Comparison of ENCODE assay signal across 13 cellular contexts in genomic region chr12:4281173-4281654, GRCh38. TPM values are rescaled to one million over a fixed set of nuclear protein-coding genes. Genes with fewer than 3 reads are reported as not detected.
A peak's percentile ranks its signal among the peaks of the same experiment; 100 is the strongest.
DNase-seq lines count a peak whose midpoint lies in the region; ATAC-seq, FAIRE-seq and TF ChIP-seq lines count a peak whose summit lies in the region.
"Had no signal": no experiment of that assay in that cellular context is flagged by ENCODE, and none has a peak within 500 bp of the region (broad histone marks: within the 10 kb centered on the region; RNA-seq: fewer than 3 reads in every experiment).

No MANE protein-coding gene starts in this region.

- H3K4me3 ChIP-seq in HepG2 (replicated peaks in 1 of 3; ENCODE audit: insufficient read depth in 1 of 3, low read depth in 2 of 3, low read length in 3 of 3) = no peak overlapping the region
- H3K4me3 ChIP-seq in right lobe of liver = no peak overlapping the region
- no peak overlapping the region for H3K4me3 ChIP-seq in pancreas

- intact Hi-C loops in HepG2 (cut with micrococcal nuclease; ENCODE audit: unreplicated experiment) (no loop called here), right lobe of liver (cut with DNase I) (loop anchor here in 1 of 2 donors (5.0 kb wide), 1 partner anchor 399 kb away; no protein-coding TSS in a partner anchor), pancreas (cut with DNase I) (loop anchor here in 1 of 3 donors (10.0 kb wide), 1 partner anchor 236 kb away; no protein-coding TSS in a partner anchor)

- no TSS peak for BruUV-seq in HepG2 (replicated peaks; lab: Mats Ljungman, UMichigan)

- CTCF ChIA-PET in HepG2 (lab: Yijun Ruan, JAX; ENCODE audit: low intra/inter-chr PET ratio, low total read pairs) = no interaction called here

- TF ChIP-seq POLR2A in HepG2 (IDR thresholded peaks at IDR 0.05; ENCODE audit: insufficient read depth in 1 of 2, low read depth in 2 of 2, low read length in 2 of 2) (no peak), right lobe of liver (IDR thresholded peaks at IDR 0.05) (no peak)

- DNase-seq in HepG2 (ENCODE audit: low spot score) (no peak), right lobe of liver (no peak), mesothelial cell of epicardium (ENCODE audit: low spot score in 2 of 2, unreplicated experiment in 2 of 2) (no peak), GOT3 (lab: John Stamatoyannopoulos, UW) (no peak), caudate nucleus (lab: John Stamatoyannopoulos, UW) (no peak), pancreas (no peak), NCI-H2081 (lab: John Stamatoyannopoulos, UW) (no peak)
- DNase-seq: activated B cell treated with CpG ODN at 0.5 μM for 24 hours, immature natural killer cell, NCI-H1436 treated with DMSO at 0.1 percent for 48 hours, NCI-H82 had no signal

- TF ChIP-seq EP300 in HepG2 (IDR thresholded peaks at IDR 0.05; ENCODE audit: low read depth in 2 of 2, low read length in 2 of 2) = no peak
- no peak for TF ChIP-seq EP300 in HepG2 (CRISPR knock-in tag; IDR thresholded peaks at IDR 0.05; ENCODE audit: borderline replicate concordance)

- POLR2A ChIA-PET in HepG2 (lab: Yijun Ruan, JAX) = no interaction called here

- no peak for TF ChIP-seq CTCF in HepG2 (CRISPR knock-in tag; IDR thresholded peaks at IDR 0.05)
- no peak for TF ChIP-seq CTCF in right lobe of liver (IDR thresholded peaks at IDR 0.05)
- no peak for TF ChIP-seq CTCF in mesothelial cell of epicardium (IDR thresholded peaks at IDR 0.05; ENCODE audit: unreplicated experiment)
- TF ChIP-seq CTCF in pancreas (IDR thresholded peaks at IDR 0.05) = no peak

- no peak overlapping the region for H3K9ac ChIP-seq in HepG2 (ENCODE audit: insufficient read depth, low read depth, low read length)

- no peak overlapping the region for H2AFZ ChIP-seq in HepG2 (ENCODE audit: low read length)

- H3K27ac ChIP-seq in HepG2 (ENCODE audit: extremely low read length, insufficient read depth, low read length) (no peak overlapping the region), right lobe of liver (no peak overlapping the region), angular gyrus (ENCODE audit: low read depth, low read length) (peak overlapping the region; percentile 74), caudate nucleus (ENCODE audit: low read depth, low read length) (no peak overlapping the region), pancreas (no peak overlapping the region)

- peaks cover 35% of the 10 kb centered on the region for H3K36me3 Mint-ChIP-seq in mesothelial cell of epicardium

- in situ Hi-C loops in HepG2 (cut with HindIII; ENCODE audit: extremely low pct_ligation_motif_present, low pct_unique_long_range_greater_than_20kb) = no loop called here

- H3K4me1 Mint-ChIP-seq in mesothelial cell of epicardium = peaks cover 54% of the 10 kb centered on the region

- H3K4me1 ChIP-seq in HepG2 (ENCODE audit: insufficient read depth, low read length) (peaks cover 20% of the 10 kb centered on the region), right lobe of liver (peaks cover 0 to 4% (median 0%) of the 10 kb centered on the region in 4 donors), pancreas (peaks cover 4 to 13% (median 6%) of the 10 kb centered on the region in 3 donors)

- H3K36me3 ChIP-seq in HepG2 (replicated peaks in 1 of 2; ENCODE audit: control insufficient read depth in 1 of 2, insufficient read depth in 2 of 2, low read length in 2 of 2) (no peaks in the 10 kb centered on the region), right lobe of liver (no peaks in the 10 kb centered on the region), pancreas (peaks cover 0 to 20% (median 4%) of the 10 kb centered on the region in 3 donors)

- no peaks in the 10 kb centered on the region for H3K9me3 Mint-ChIP-seq in mesothelial cell of epicardium
- H3K9me3 Mint-ChIP-seq: activated B cell treated with CpG ODN at 0.5 μM for 24 hours; activated T-helper 2 cell treated with anti-CD3 and anti-CD28 coated beads, Interferon-gamma antibody, Interleukin-2, Interleukin-4, amounts not matched to agents 10 μg/mL and 5 μg/mL and 100 μg/mL, durations not matched to agents 14 hours and 24 hours and 36 hours; immature natural killer cell had no signal

- no peaks in the 10 kb centered on the region for H3K79me2 ChIP-seq in HepG2 (ENCODE audit: insufficient read depth, low read length)

- FAIRE-seq in HepG2 (lab: Jason Lieb, UNC) (no peak), pancreas (lab: Jason Lieb, UNC) (no peak)

- no peak for ATAC-seq in HepG2
- no peak for ATAC-seq in right lobe of liver
- no peak for ATAC-seq in pancreas

- no peaks in the 10 kb centered on the region for H3K27me3 Mint-ChIP-seq in mesothelial cell of epicardium (ENCODE audit: low read depth)
- H3K27me3 Mint-ChIP-seq: activated B cell treated with CpG ODN at 0.5 μM for 24 hours had no signal

- H3K27ac Mint-ChIP-seq in mesothelial cell of epicardium = peak overlapping the region; percentile 85
- H3K27ac Mint-ChIP-seq: activated B cell treated with CpG ODN at 0.5 μM for 24 hours had no signal

- H3K27me3 ChIP-seq in HepG2 (ENCODE audit: control insufficient read depth in 1 of 2, insufficient read depth in 2 of 2, low read length in 2 of 2) (peaks cover 8 to 49% of the 10 kb centered on the region in 2 experiments; a peak in 4 of 5 replicates), right lobe of liver (no peaks in the 10 kb centered on the region), pancreas (no peaks in the 10 kb centered on the region)

- 57% methylated on average over 16 of the region's 16 CpGs for WGBS in HepG2 (ENCODE audit: low lambda C conversion rate)
- 76% methylated on average over 9 of the region's 16 CpGs for WGBS in right lobe of liver (ENCODE audit: insufficient coverage, low coverage, low lambda C conversion rate, missing lambda C conversion rate)
- 89 to 91% methylated on average over 16 of the region's 16 CpGs for WGBS in pancreas, 2 donors

- H3K4me3 Mint-ChIP-seq in mesothelial cell of epicardium = no peak overlapping the region
- H3K4me3 Mint-ChIP-seq: activated B cell treated with CpG ODN at 0.5 μM for 24 hours, immature natural killer cell had no signal

- TF ChIP-seq RAD21 in HepG2 (CRISPR knock-in tag; IDR thresholded peaks at IDR 0.05) = no peak

- no peaks in the 10 kb centered on the region for H4K20me1 ChIP-seq in HepG2 (ENCODE audit: insufficient read depth, low read length)

- no peaks in the 10 kb centered on the region for H3K9me3 ChIP-seq in HepG2 (ENCODE audit: low read length)
- no peaks in the 10 kb centered on the region for H3K9me3 ChIP-seq in right lobe of liver
- no peaks in the 10 kb centered on the region for H3K9me3 ChIP-seq in pancreas

- peak overlapping the region; percentile 24; the same call in 1 of the 2 replicates for H3K4me2 ChIP-seq in HepG2 (ENCODE audit: low read depth, low read length)

RNA-seq across cellular contexts. Expression of gene CCND2, which starts 7.7 kb away (rescaled TPM):
- total RNA-seq in HepG2 (2016; rRNA removed; fragmentation: Illumina TruSeq; extraction: Trizol) (1.1 and 1.4 TPM in 2 replicates), right lobe of liver (1 to 10 TPM; 1.1 to 6.2 (median 1.5) TPM), mesothelial cell of epicardium (393 to 412 TPM (median 404 TPM) in 3 replicates), pancreas (10 to 100 TPM; 51.5 to 75.6 (median 63.5) TPM)
- 0.09 and 0.20 TPM in 2 replicates for total RNA-seq in HepG2 (2016; cell fraction: cytosol; rRNA removed; fragmentation: Illumina TruSeq; extraction: Trizol; ENCODE audit: low read depth)
- 1.1 and 1.3 TPM in 2 replicates for total RNA-seq in HepG2 (2016; cell fraction: insoluble cytoplasmic fraction; rRNA removed; fragmentation: Illumina TruSeq; extraction: Trizol)
- total RNA-seq in HepG2 (2016; cell fraction: membrane; rRNA removed; fragmentation: Illumina TruSeq; extraction: Trizol) = 0.28 and 0.34 TPM in 2 replicates
- total RNA-seq in HepG2 (2016; cell fraction: nucleus; rRNA removed; fragmentation: Illumina TruSeq; extraction: Trizol) = 1.3 and 1.4 TPM in 2 replicates
- polyA plus RNA-seq in HepG2 (2011; rRNA removed) (0.61 and 0.90 TPM in 2 replicates), pancreas (1 to 10 TPM; 6.3 to 9.1 TPM)
- 0.34 and 0.68 TPM in 2 replicates for polyA plus RNA-seq in HepG2 (2011; cell fraction: cytosol; rRNA removed)
- polyA plus RNA-seq in HepG2 (2011; cell fraction: nucleus; rRNA removed) = 1.3 and 1.6 TPM in 2 replicates
- 0.36 and 0.44 TPM in 2 replicates for polyA plus RNA-seq in HepG2 (2012)
- polyA plus RNA-seq in HepG2 (2016; cell fraction: cytosol; fragmentation: Illumina TruSeq; extraction: Trizol; ENCODE audit: low read depth) = 0.06 and 0.07 TPM in 2 replicates
- 0.34 and 0.55 TPM in 2 replicates for polyA plus RNA-seq in HepG2 (2016; cell fraction: insoluble cytoplasmic fraction; fragmentation: Illumina TruSeq; extraction: Trizol; ENCODE audit: low read depth)
- polyA plus RNA-seq in HepG2 (2016; cell fraction: membrane; fragmentation: Illumina TruSeq; extraction: Trizol; ENCODE audit: low read depth) = 0.05 and 0.07 TPM in 2 replicates
- 0.85 and 1.2 TPM in 2 replicates for polyA plus RNA-seq in HepG2 (2016; cell fraction: nucleus; fragmentation: Illumina TruSeq; extraction: Trizol; ENCODE audit: insufficient read depth, low read depth)
- 2.3 and 2.5 TPM in 2 replicates for polyA minus RNA-seq in HepG2 (2011; rRNA and poly(A)+ RNA removed; ENCODE audit: low replicate concordance)
- polyA minus RNA-seq in HepG2 (2011; cell fraction: cytosol; rRNA and poly(A)+ RNA removed) = 1.4 and 2.3 TPM in 2 replicates
- 1.3 and 2.0 TPM in 2 replicates for polyA minus RNA-seq in HepG2 (2011; cell fraction: nucleus; rRNA and poly(A)+ RNA removed)

RNA-seq across cellular contexts. Expression of gene TIGAR, which starts 39.8 kb away (rescaled TPM):
- 21.8 and 41.3 TPM in 2 replicates for total RNA-seq in HepG2 (2016; rRNA removed; fragmentation: Illumina TruSeq; extraction: Trizol)
- 3.2 and 3.9 TPM in 2 replicates for total RNA-seq in HepG2 (2016; cell fraction: cytosol; rRNA removed; fragmentation: Illumina TruSeq; extraction: Trizol; ENCODE audit: low read depth)
- total RNA-seq in HepG2 (2016; cell fraction: insoluble cytoplasmic fraction; rRNA removed; fragmentation: Illumina TruSeq; extraction: Trizol) = 19.7 and 41.8 TPM in 2 replicates
- 7.2 and 8.4 TPM in 2 replicates for total RNA-seq in HepG2 (2016; cell fraction: membrane; rRNA removed; fragmentation: Illumina TruSeq; extraction: Trizol)
- 8.8 and 9.1 TPM in 2 replicates for total RNA-seq in HepG2 (2016; cell fraction: nucleus; rRNA removed; fragmentation: Illumina TruSeq; extraction: Trizol)
- polyA plus RNA-seq in HepG2 (2011; rRNA removed) = 2.6 and 3.2 TPM in 2 replicates
- 1.2 and 2.6 TPM in 2 replicates for polyA plus RNA-seq in HepG2 (2011; cell fraction: cytosol; rRNA removed)
- 0.39 and 0.83 TPM in 2 replicates for polyA plus RNA-seq in HepG2 (2011; cell fraction: nucleus; rRNA removed)
- 3.9 and 5.6 TPM in 2 replicates for polyA plus RNA-seq in HepG2 (2012)
- 3.0 and 3.7 TPM in 2 replicates for polyA plus RNA-seq in HepG2 (2016; cell fraction: cytosol; fragmentation: Illumina TruSeq; extraction: Trizol; ENCODE audit: low read depth)
- 43.8 and 46.1 TPM in 2 replicates for polyA plus RNA-seq in HepG2 (2016; cell fraction: insoluble cytoplasmic fraction; fragmentation: Illumina TruSeq; extraction: Trizol; ENCODE audit: low read depth)
- 5.4 and 6.3 TPM in 2 replicates for polyA plus RNA-seq in HepG2 (2016; cell fraction: membrane; fragmentation: Illumina TruSeq; extraction: Trizol; ENCODE audit: low read depth)
- 14.8 and 16.6 TPM in 2 replicates for polyA plus RNA-seq in HepG2 (2016; cell fraction: nucleus; fragmentation: Illumina TruSeq; extraction: Trizol; ENCODE audit: insufficient read depth, low read depth)
- 0.30 and 1.3 TPM in 2 replicates for polyA minus RNA-seq in HepG2 (2011; rRNA and poly(A)+ RNA removed; ENCODE audit: low replicate concordance)
- polyA minus RNA-seq in HepG2 (2011; cell fraction: cytosol; rRNA and poly(A)+ RNA removed) = 2.0 and 2.2 TPM in 2 replicates
- 1.9 and 2.7 TPM in 2 replicates for polyA minus RNA-seq in HepG2 (2011; cell fraction: nucleus; rRNA and poly(A)+ RNA removed)
- total RNA-seq in right lobe of liver = 1 to 10 TPM; 4.0 to 9.1 (median 5.1) TPM
- 16.7 to 22.1 TPM (median 21.0 TPM) in 3 replicates for total RNA-seq in mesothelial cell of epicardium
- 1 to 10 TPM in 5 of 6 donors, under 1 TPM in 1; 0.51 to 5.5 (median 1.8) TPM for total RNA-seq in pancreas
- polyA plus RNA-seq in pancreas = 1 to 10 TPM; 1.4 to 2.3 TPM

Comparison
In these comparisons a context has a peak if more than half of its experiments do, and no peak if none do; other contexts are left out.
1. RNA of gene CCND2, which starts 7.7 kb away (total RNA-seq): 393 to 412 TPM in mesothelial cell of epicardium and 51.5 to 75.6 TPM in pancreas; 1.1 to 6.2 TPM in right lobe of liver and 0.09 to 1.4 TPM in HepG2; every median in the first group is over 4 times any median in the second.